Comparison of ENCODE assay signal across 18 cellular contexts in genomic region chr9:136698681-136699246, GRCh38. TPM values are rescaled to one million over a fixed set of nuclear protein-coding genes. Genes with fewer than 3 reads are reported as not detected.
DNase-seq lines count a peak whose midpoint lies in the region; TF ChIP-seq lines count a peak whose summit lies in the region.
"Had no signal": no experiment of that assay in that cellular context is flagged by ENCODE, and none has a peak within 500 bp of the region (broad histone marks: within the 10 kb centered on the region; RNA-seq: fewer than 3 reads in every experiment).

No MANE protein-coding gene starts in this region.

- TF ChIP-seq EP300 in stomach (IDR thresholded peaks at IDR 0.05) = no peak

- peak overlapping the region in 9 of 11 experiments; percentile 38 to 80 (median 70); a peak in 16 of 22 replicates for H3K9ac ChIP-seq in BLaER1 treated with 17β-estradiol and CSF1 and Interleukin-3, amounts not matched to agents 10 nM and 100 nM
- no peak overlapping the region for H3K9ac ChIP-seq in HUES48 (ENCODE audit: low read depth, low read length)
- H3K9ac ChIP-seq in liver (ENCODE audit: low read depth in 1 of 2, low read length in 2 of 2) = no peak overlapping the region
- H3K9ac ChIP-seq in subcutaneous abdominal adipose tissue (ENCODE audit: low read length in 5 of 5) = no peak overlapping the region
- no peak overlapping the region for H3K9ac ChIP-seq in Karpas-422 (ENCODE audit: low read length)

- TF ChIP-seq CTCF in liver (IDR thresholded peaks at IDR 0.05; ENCODE audit: low read depth, low read length, missing input control) (no peak), stomach (IDR thresholded peaks at IDR 0.05) (no peak)

- 35% methylated on average over 10 of the region's 10 CpGs for WGBS in liver
- 85 to 93% (median 89%) methylated on average over 9 to 10 of the region's 10 CpGs for WGBS in stomach, 5 donors

- no peaks in the 10 kb centered on the region; a peak in 1 of 22 replicates for H4K20me1 ChIP-seq in BLaER1 treated with 17β-estradiol and CSF1 and Interleukin-3, amounts not matched to agents 10 nM and 100 nM
- H4K20me1 ChIP-seq in Karpas-422 (ENCODE audit: insufficient read depth, low read depth, low read length) = no peaks in the 10 kb centered on the region; the same call in 1 of the 2 replicates

- H3K9me3 ChIP-seq in BLaER1 treated with 17β-estradiol and CSF1 and Interleukin-3, amounts not matched to agents 10 nM and 100 nM (replicated peaks in 1 of 11) = no peaks in the 10 kb centered on the region
- no peaks in the 10 kb centered on the region for H3K9me3 ChIP-seq in HUES48 (ENCODE audit: control insufficient read depth, insufficient read depth, low read length)
- no peaks in the 10 kb centered on the region for H3K9me3 ChIP-seq in liver (ENCODE audit: control insufficient read depth in 4 of 4, low read length in 3 of 4)
- H3K9me3 ChIP-seq in subcutaneous abdominal adipose tissue (ENCODE audit: control insufficient read depth in 5 of 5, low read length in 5 of 5) = no peaks in the 10 kb centered on the region
- no peaks in the 10 kb centered on the region for H3K9me3 ChIP-seq in stomach
- no peaks in the 10 kb centered on the region for H3K9me3 ChIP-seq in Karpas-422 (ENCODE audit: low read length)
- H3K9me3 ChIP-seq: SJCRH30 had no signal

- peak overlapping the region in 9 of 11 experiments; percentile 69 to 94 (median 86); a peak in 19 of 22 replicates for H3K27ac ChIP-seq in BLaER1 treated with 17β-estradiol and CSF1 and Interleukin-3, amounts not matched to agents 10 nM and 100 nM
- H3K27ac ChIP-seq in HUES48 (ENCODE audit: low read depth, low read length) (peak overlapping the region; percentile 40), liver (ENCODE audit: low read depth in 1 of 2, low read length in 2 of 2) (peak overlapping the region; percentile 89 to 93), subcutaneous abdominal adipose tissue (ENCODE audit: low read depth, low read length) (peak overlapping the region; percentile 65), stomach (no peak overlapping the region), Karpas-422 (ENCODE audit: low read length) (no peak overlapping the region)
- H3K27ac ChIP-seq: PC-9, SJCRH30 had no signal

- no peak overlapping the region for H3K4me3 ChIP-seq in BLaER1 treated with 17β-estradiol and CSF1 and Interleukin-3, amounts not matched to agents 10 nM and 100 nM
- H3K4me3 ChIP-seq in HUES48 (ENCODE audit: low read depth, low read length) (no peak overlapping the region), liver (ENCODE audit: low read depth in 1 of 3, low read length in 3 of 3) (no peak overlapping the region), subcutaneous abdominal adipose tissue (ENCODE audit: low read depth in 1 of 5, low read length in 5 of 5) (no peak overlapping the region), stomach (no peak overlapping the region), Karpas-422 (ENCODE audit: low read length) (no peak overlapping the region)
- H3K4me3 ChIP-seq: K562, PC-9, SJCRH30 had no signal

- H2AFZ ChIP-seq in Karpas-422 (ENCODE audit: low read length) = no peak overlapping the region
- H2AFZ ChIP-seq: PC-9 had no signal

- peaks cover 0 to 26% (median 0%) of the 10 kb centered on the region in 11 experiments; a peak in 5 of 22 replicates for H3K27me3 ChIP-seq in BLaER1 treated with 17β-estradiol and CSF1 and Interleukin-3, amounts not matched to agents 10 nM and 100 nM
- no peaks in the 10 kb centered on the region for H3K27me3 ChIP-seq in HUES48 (ENCODE audit: control insufficient read depth, insufficient read depth, low read length)
- no peaks in the 10 kb centered on the region for H3K27me3 ChIP-seq in liver (ENCODE audit: control insufficient read depth in 4 of 4, insufficient read depth in 4 of 4, low read length in 3 of 4)
- peaks cover 0 to 4% (median 0%) of the 10 kb centered on the region in 5 donors for H3K27me3 ChIP-seq in subcutaneous abdominal adipose tissue (ENCODE audit: control insufficient read depth in 5 of 5, insufficient read depth in 4 of 5, low read length in 5 of 5)
- peaks cover 0 to 32% (median 4%) of the 10 kb centered on the region in 3 donors for H3K27me3 ChIP-seq in stomach
- no peaks in the 10 kb centered on the region for H3K27me3 ChIP-seq in Karpas-422 (ENCODE audit: low read length)

- H3K9me2 ChIP-seq in Karpas-422 (replicated peaks; ENCODE audit: insufficient read depth, low read length) = no peaks in the 10 kb centered on the region

- no peaks in the 10 kb centered on the region for H3K36me3 ChIP-seq in BLaER1 treated with 17β-estradiol and CSF1 and Interleukin-3, amounts not matched to agents 10 nM and 100 nM
- H3K36me3 ChIP-seq in HUES48 (ENCODE audit: control insufficient read depth, insufficient read depth, low read length) = no peaks in the 10 kb centered on the region
- no peaks in the 10 kb centered on the region for H3K36me3 ChIP-seq in liver (ENCODE audit: control insufficient read depth in 4 of 4, insufficient read depth in 3 of 4, low read depth in 1 of 4, low read length in 3 of 4)
- no peaks in the 10 kb centered on the region for H3K36me3 ChIP-seq in subcutaneous abdominal adipose tissue (ENCODE audit: control insufficient read depth in 5 of 5, insufficient read depth in 5 of 5, low read length in 5 of 5)
- no peaks in the 10 kb centered on the region for H3K36me3 ChIP-seq in stomach
- no peaks in the 10 kb centered on the region for H3K36me3 ChIP-seq in Karpas-422 (ENCODE audit: insufficient read depth, low read length)
- H3K36me3 ChIP-seq: SJCRH30 had no signal

- peak overlapping the region; percentile 82 to 100 (median 97) for H3K4me2 ChIP-seq in BLaER1 treated with 17β-estradiol and CSF1 and Interleukin-3, amounts not matched to agents 10 nM and 100 nM
- H3K4me2 ChIP-seq in Karpas-422 (ENCODE audit: low read depth, low read length, poor library complexity, severe bottlenecking) = no peak overlapping the region
- H3K4me2 ChIP-seq: PC-9 had no signal

- no peaks in the 10 kb centered on the region for H3K79me2 ChIP-seq in Karpas-422 (ENCODE audit: low read length)

- peaks cover 73 to 97% (median 95%) of the 10 kb centered on the region in 10 experiments for H3K4me1 ChIP-seq in BLaER1 treated with 17β-estradiol and CSF1 and Interleukin-3, amounts not matched to agents 10 nM and 100 nM
- H3K4me1 ChIP-seq in HUES48 (ENCODE audit: control insufficient read depth, insufficient read depth, low read length) = peaks cover 3% of the 10 kb centered on the region; the same call in 1 of the 2 replicates
- peaks cover 19 to 50% (median 44%) of the 10 kb centered on the region in 4 donors for H3K4me1 ChIP-seq in liver (ENCODE audit: control insufficient read depth in 4 of 4, insufficient read depth in 4 of 4, low read length in 3 of 4)
- peaks cover 0 to 49% (median 28%) of the 10 kb centered on the region in 5 donors for H3K4me1 ChIP-seq in subcutaneous abdominal adipose tissue (ENCODE audit: control insufficient read depth in 5 of 5, insufficient read depth in 5 of 5, low read length in 5 of 5)
- peaks cover 41 to 51% (median 47%) of the 10 kb centered on the region in 4 donors for H3K4me1 ChIP-seq in stomach
- no peaks in the 10 kb centered on the region for H3K4me1 ChIP-seq in Karpas-422 (ENCODE audit: low read length)

- no peak for TF ChIP-seq POLR2A in stomach (IDR thresholded peaks at IDR 0.05)

- no peak for DNase-seq in stomach
- no peak for DNase-seq in cardiac septum (ENCODE audit: low spot score)
- DNase-seq in Karpas-422 = no peak
- DNase-seq: CD8-positive, alpha-beta memory T cell; DMS79 treated with DMSO at 0.1 percent for 48 hours; GOT3; NCI-H1694 treated with DMSO at 0.1 percent for 48 hours; NCI-H510A treated with DMSO at 0.1 percent for 48 hours; NCI-H774; PC-9; SJCRH30 had no signal

- intact Hi-C loops in stomach (cut with DNase I; ENCODE audit: low total_unique reads) = no loop called here
- intact Hi-C loops in cardiac septum (cut with DNase I) = no loop called here

- TF ChIP-seq RAD21 in liver (IDR thresholded peaks at IDR 0.05) = no peak

TF ChIP-seq in liver, 16 proteins besides CTCF, POLR2A, EP300 and RAD21 (continues in another document):
- TF ChIP-seq SP1 (IDR thresholded peaks at IDR 0.05) (peak; percentile 63), HNF4A (conservative IDR thresholded peaks at IDR 0.05) (peak; percentile 50 to 65)

RNA-seq across cellular contexts. Expression of gene AGPAT2, which starts 11.5 kb away (rescaled TPM):
- total RNA-seq in liver = 100 to 1,000 TPM in 1 of 2 donors, 10 to 100 TPM in 1; 75.1 to 213 TPM
- 100 to 1,000 TPM; 211 to 222 TPM for polyA plus RNA-seq in liver
- total RNA-seq in stomach = 100 to 1,000 TPM in 2 of 5 donors, 10 to 100 TPM in 3; 49.6 to 135 (median 68.8) TPM
- 10 to 100 TPM; 32.7 to 88.7 (median 75.1) TPM for polyA plus RNA-seq in stomach
- 48.4 TPM for total RNA-seq in cardiac septum
- total RNA-seq in Karpas-422 (2014; rRNA removed; shearing (Covaris generic); ENCODE audit: low replicate concordance) = 12.3 and 38.5 TPM in 2 replicates

RNA-seq across cellular contexts. Expression of gene DIPK1B, which starts 13.6 kb away (rescaled TPM):
- 10 to 100 TPM in 1 of 2 donors, 1 to 10 TPM in 1; 6.4 to 19.7 TPM for total RNA-seq in liver
- polyA plus RNA-seq in liver = 1 to 10 TPM; 2.3 to 4.1 TPM
- 10 to 100 TPM in 1 of 5 donors, 1 to 10 TPM in 2, under 1 TPM in 1, not detected in 1; 0.45 to 10.4 (median 5.8) TPM for total RNA-seq in stomach
- polyA plus RNA-seq in stomach = 1 to 10 TPM; 1.6 to 4.7 (median 4.0) TPM
- 28.3 TPM for total RNA-seq in cardiac septum
- not detected in 2 replicates for total RNA-seq in Karpas-422 (2014; rRNA removed; shearing (Covaris generic); ENCODE audit: low replicate concordance)
- total RNA-seq: CD8-positive, alpha-beta memory T cell had no signal
- polyA plus RNA-seq: CD8-positive, alpha-beta memory T cell had no signal

RNA-seq across cellular contexts. Expression of gene EGFL7, which starts 36.0 kb away (rescaled TPM):
- 10 to 100 TPM; 34.5 to 38.5 TPM for total RNA-seq in liver
- polyA plus RNA-seq in liver = 10 to 100 TPM; 32.1 to 39.7 TPM
- total RNA-seq in stomach = 1,000 to 10,000 TPM in 1 of 5 donors, 10 to 100 TPM in 4; 20.9 to 1,085 (median 42.0) TPM
- polyA plus RNA-seq in stomach = 100 to 1,000 TPM in 1 of 3 donors, 10 to 100 TPM in 2; 44.8 to 113 (median 79.2) TPM
- 85.3 TPM for total RNA-seq in cardiac septum
- total RNA-seq in Karpas-422 (2014; rRNA removed; shearing (Covaris generic); ENCODE audit: low replicate concordance) = not detected in 2 replicates

RNA-seq across cellular contexts. Expression of gene LCN10, which starts 44.0 kb away (rescaled TPM):
- under 1 TPM; 0.08 to 0.14 TPM for total RNA-seq in liver
- polyA plus RNA-seq in liver = under 1 TPM; 0.11 to 0.12 TPM
- 10 to 100 TPM in 1 of 5 donors, 1 to 10 TPM in 3, under 1 TPM in 1; 0.58 to 25.5 (median 4.9) TPM for total RNA-seq in stomach
- 10 to 100 TPM in 2 of 3 donors, 1 to 10 TPM in 1; 7.7 to 18.4 (median 10.2) TPM for polyA plus RNA-seq in stomach
- total RNA-seq in cardiac septum = 3.3 TPM
- not detected in 2 replicates for total RNA-seq in Karpas-422 (2014; rRNA removed; shearing (Covaris generic); ENCODE audit: low replicate concordance)
- total RNA-seq: G401, K562, SJCRH30 had no signal
- polyA plus RNA-seq: BJ had no signal

RNA-seq across cellular contexts. Expression of gene LCN6, which starts 49.6 kb away (rescaled TPM):
- total RNA-seq in liver = not detected
- polyA plus RNA-seq in liver = under 1 TPM; 0.14 to 0.32 TPM
- total RNA-seq in stomach = 10 to 100 TPM in 2 of 5 donors, 1 to 10 TPM in 1, not detected in 2; 7.0 to 31.2 (median 12.5) TPM
- 10 to 100 TPM; 18.8 to 23.2 (median 19.5) TPM for polyA plus RNA-seq in stomach
- total RNA-seq in cardiac septum = 4.5 TPM
- total RNA-seq in Karpas-422 (2014; rRNA removed; shearing (Covaris generic); ENCODE audit: low replicate concordance) = not detected in 2 replicates
- total RNA-seq: CD8-positive, alpha-beta memory T cell; G401; PC-9; SJCRH30 had no signal
- polyA plus RNA-seq: BJ; CD8-positive, alpha-beta memory T cell had no signal

Comparison
In these comparisons a context has a peak if more than half of its experiments do, and no peak if none do; other contexts are left out.
1. H3K27ac ChIP-seq: peak in BLaER1 treated with 17β-estradiol and CSF1 and Interleukin-3, amounts not matched to agents 10 nM and 100 nM (9 of 11), HUES48 (single experiment), liver (2 of 2) and subcutaneous abdominal adipose tissue (single experiment); none in stomach (0 of 5) and Karpas-422 (single experiment).
2. H3K9ac ChIP-seq: peak in BLaER1 treated with 17β-estradiol and CSF1 and Interleukin-3, amounts not matched to agents 10 nM and 100 nM (9 of 11); none in HUES48 (single experiment), liver (0 of 2), subcutaneous abdominal adipose tissue (0 of 5) and Karpas-422 (single experiment).
3. RNA of gene EGFL7, which starts 36.0 kb away (total RNA-seq): 85.3 TPM in cardiac septum (single experiment), 20.9 to 1,085 TPM in stomach and 34.5 to 38.5 TPM in liver; not detected in Karpas-422; every median in the first group is over 10 times any median in the second.